Comparison of ENCODE assay signal across 8 cellular contexts in the genomic region with DNA sequence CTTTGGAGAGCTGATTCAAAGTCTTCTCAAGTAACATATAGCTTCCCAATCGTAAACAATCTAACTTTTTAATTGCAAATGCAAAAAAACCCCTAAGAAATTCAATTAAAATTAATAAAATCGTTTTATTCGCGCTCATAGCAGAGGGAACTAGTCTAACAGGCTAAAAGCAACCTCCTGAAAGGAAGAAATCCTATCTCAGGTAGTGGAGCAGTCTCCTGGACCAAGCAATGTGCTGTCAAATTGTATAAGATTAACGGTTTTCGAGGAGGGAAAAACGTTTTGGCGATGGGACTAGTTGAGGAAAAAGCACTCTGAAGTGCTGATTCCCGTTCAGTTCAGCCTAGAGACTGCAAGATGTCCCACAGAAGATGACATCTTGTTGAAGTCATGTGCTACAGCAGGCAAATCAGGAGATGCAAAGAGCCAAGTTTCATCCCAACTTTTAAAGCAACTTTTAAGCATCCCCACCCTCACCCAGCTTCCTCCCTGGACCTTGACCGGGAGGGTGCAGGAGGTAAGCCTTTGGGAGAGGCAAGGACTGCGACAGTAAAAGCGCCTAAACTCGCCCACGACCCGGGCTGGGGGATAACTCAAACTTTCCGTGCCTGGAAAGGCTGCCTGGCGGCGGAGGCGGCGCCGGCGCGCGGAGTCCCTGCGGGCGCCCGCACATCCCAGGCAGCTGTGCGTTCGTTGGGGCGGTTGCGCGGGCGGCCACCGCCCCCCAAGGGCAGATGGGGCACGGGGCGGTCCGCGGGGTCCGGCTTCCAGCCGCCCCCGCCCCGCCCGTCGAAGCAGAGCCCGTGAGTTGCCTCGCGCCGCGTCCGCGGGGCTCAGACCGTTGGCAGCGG. TPM values are rescaled to one million over a fixed set of nuclear protein-coding genes. Genes with fewer than 3 reads are reported as not detected.
A peak's percentile ranks its signal among the peaks of the same experiment; 100 is the strongest.
DNase-seq lines count a peak whose midpoint lies in the region; ATAC-seq and TF ChIP-seq lines count a peak whose summit lies in the region.

No MANE protein-coding gene starts in this region.

- peak overlapping the region; percentile 59 for H3K4me3 ChIP-seq in HFF-Myc (replicated peaks; ENCODE audit: low read depth, low read length)
- H3K4me3 ChIP-seq in OCI-LY3 (ENCODE audit: low read length): peak overlapping the region; percentile 83
- H3K4me3 ChIP-seq in skeletal muscle tissue (ENCODE audit: low read length in 3 of 3): peak overlapping the region; percentile 66 to 72 (median 70)

- no peaks in the 10 kb centered on the region for H3K9me3 Mint-ChIP-seq in activated naive CD4-positive, alpha-beta T cell treated with anti-CD3 and anti-CD28 coated beads, Interleukin-2, amount 50 U/mL, for 72 hours

- peaks cover 6% of the 10 kb centered on the region; the same call in 1 of the 2 replicates for H3K4me1 ChIP-seq in OCI-LY3 (ENCODE audit: low read length)
- H3K4me1 ChIP-seq in skeletal muscle tissue (ENCODE audit: control insufficient read depth in 3 of 3, insufficient read depth in 3 of 3, low read length in 3 of 3): peaks cover 0 to 2% (median 0%) of the 10 kb centered on the region in 3 donors

- H3K36me3 ChIP-seq in OCI-LY3 (replicated peaks; ENCODE audit: low read depth, low read length) (no peaks in the 10 kb centered on the region), skeletal muscle tissue (ENCODE audit: control insufficient read depth in 3 of 3, insufficient read depth in 3 of 3, low read length in 3 of 3) (no peaks in the 10 kb centered on the region)

- H3K27me3 ChIP-seq in OCI-LY3 (ENCODE audit: low read depth, low read length) (no peaks in the 10 kb centered on the region), skeletal muscle tissue (ENCODE audit: control insufficient read depth in 3 of 3, insufficient read depth in 3 of 3, low read length in 3 of 3) (no peaks in the 10 kb centered on the region)

- peak; percentile 51 for DNase-seq in GM13976 (ENCODE audit: low spot score)
- no peak for DNase-seq in HFF-Myc (ENCODE audit: extremely low read depth, low read depth)
- peak; percentile 27 to 58 for DNase-seq in activated naive CD4-positive, alpha-beta T cell treated with anti-CD3 and anti-CD28 coated beads, Interleukin-2, amount 50 U/mL, for 72 hours (ENCODE audit: low spot score in 2 of 2)
- DNase-seq in hepatic stellate cell (ENCODE audit: low spot score): peak; percentile 51
- DNase-seq in midbrain (lab: John Stamatoyannopoulos, UW): no peak
- DNase-seq in NCI-H774 (lab: John Stamatoyannopoulos, UW): no peak

- H3K27ac Mint-ChIP-seq in activated naive CD4-positive, alpha-beta T cell treated with anti-CD3 and anti-CD28 coated beads, Interleukin-2, amount 50 U/mL, for 72 hours: peak overlapping the region in 1 of 2 donors; percentile 57

- peak overlapping the region; percentile 81 for H3K4me2 ChIP-seq in OCI-LY3 (ENCODE audit: low read length)

- no peak for TF ChIP-seq CTCF in GM13976 (IDR thresholded peaks at IDR 0.05; ENCODE audit: borderline replicate concordance, control extremely low read depth, extremely low read depth, insufficient read depth, missing control alignments)
- no peak for TF ChIP-seq CTCF in HFF-Myc (IDR thresholded peaks at IDR 0.05; ENCODE audit: low read depth, low read length, missing control alignments)
- no peak for TF ChIP-seq CTCF in OCI-LY3 (IDR thresholded peaks at IDR 0.05; ENCODE audit: low read depth, low read length)

- ATAC-seq in activated naive CD4-positive, alpha-beta T cell treated with anti-CD3 and anti-CD28 coated beads, Interleukin-2, amount 50 U/mL, for 72 hours: peak; percentile 61 to 75

- H3K79me2 ChIP-seq in OCI-LY3 (ENCODE audit: low read length): peaks cover 18% of the 10 kb centered on the region

- H3K9ac ChIP-seq in OCI-LY3 (ENCODE audit: low read length): peak overlapping the region; percentile 87
- peak overlapping the region; percentile 38 to 75 (median 54) for H3K9ac ChIP-seq in skeletal muscle tissue (ENCODE audit: low read depth in 1 of 3, low read length in 3 of 3)

- in situ Hi-C loops in GM13976 (cut with MboI; ENCODE audit: low sequenced_read_pairs, unreplicated experiment): loop anchor here (25.0 kb wide), 1 partner anchor 213 kb away; no protein-coding TSS in a partner anchor

- peak overlapping the region; percentile 93 for H2AFZ ChIP-seq in OCI-LY3 (ENCODE audit: low read depth, low read length)

- H3K9me3 ChIP-seq in OCI-LY3 (ENCODE audit: insufficient read depth, low read length): no peaks in the 10 kb centered on the region
- no peaks in the 10 kb centered on the region for H3K9me3 ChIP-seq in skeletal muscle tissue (ENCODE audit: control insufficient read depth in 3 of 3, low read length in 3 of 3)

- H4K20me1 ChIP-seq in OCI-LY3 (ENCODE audit: insufficient read depth, low read length): no peaks in the 10 kb centered on the region

- no peaks in the 10 kb centered on the region for H3K36me3 Mint-ChIP-seq in activated naive CD4-positive, alpha-beta T cell treated with anti-CD3 and anti-CD28 coated beads, Interleukin-2, amount 50 U/mL, for 72 hours

- H3K27ac ChIP-seq in OCI-LY3 (ENCODE audit: low read length): 0 out of 2 replicates have a peak overlapping the region, but pooled peaks have one; percentile 19
- peak overlapping the region; percentile 79 for H3K27ac ChIP-seq in skeletal muscle tissue (ENCODE audit: low read depth, low read length)

RNA-seq across cellular contexts. Expression of a gene that starts 0.8 kb away (rescaled TPM):
- 10 to 100 TPM; 14.3 to 19.8 TPM for total RNA-seq in activated naive CD4-positive, alpha-beta T cell treated with anti-CD3 and anti-CD28 coated beads, Interleukin-2, amount 50 U/mL, for 72 hours
- total RNA-seq in skeletal muscle tissue: 6.3 TPM

RNA-seq across cellular contexts. Expression of a gene that starts 50.3 kb away (rescaled TPM):
- total RNA-seq in activated naive CD4-positive, alpha-beta T cell treated with anti-CD3 and anti-CD28 coated beads, Interleukin-2, amount 50 U/mL, for 72 hours: not detected
- total RNA-seq in skeletal muscle tissue: under 0.01 TPM

Comparison
In these comparisons a context has a peak if more than half of its experiments do, and no peak if none do; other contexts are left out.
1. DNase-seq: peak in GM13976 (single experiment), activated naive CD4-positive, alpha-beta T cell treated with anti-CD3 and anti-CD28 coated beads, Interleukin-2, amount 50 U/mL, for 72 hours (2 of 2) and hepatic stellate cell (single experiment); none in HFF-Myc (single experiment), midbrain (single experiment) and NCI-H774 (single experiment).
2. Peak in every context shown above with its lines, with median percentiles within 50 percentile points of each other: H3K4me3 ChIP-seq.